In the genomic region with DNA sequence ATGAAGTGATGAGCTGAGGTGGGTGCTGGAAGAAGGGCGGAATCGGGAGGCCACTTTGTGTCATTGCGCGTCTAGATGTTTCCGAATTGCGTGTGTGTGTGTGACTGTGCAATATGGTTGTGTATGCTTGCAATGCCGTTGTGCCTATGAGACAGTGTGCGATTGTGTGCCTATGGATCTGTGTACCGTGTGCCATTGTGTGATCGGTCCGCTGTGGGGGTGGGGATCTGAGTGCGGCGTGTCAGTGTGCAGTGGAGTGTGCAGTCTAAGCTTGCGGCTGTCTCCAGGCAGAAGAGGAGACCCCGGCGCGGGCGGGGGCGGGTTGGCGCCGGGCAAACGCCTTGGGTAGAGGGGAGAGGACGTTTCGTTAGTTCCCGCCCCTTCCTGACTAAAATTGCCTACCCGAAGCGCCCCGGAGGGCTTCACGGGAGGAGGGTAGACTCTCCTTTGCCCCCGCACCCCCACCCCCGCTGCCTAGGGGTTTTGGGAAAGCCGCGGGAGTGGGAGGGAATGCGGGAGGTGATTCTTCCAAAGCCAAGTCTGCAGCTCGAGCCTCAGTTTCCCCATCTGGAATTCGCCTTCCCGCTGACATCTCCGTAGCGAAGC, we compare ENCODE assay signal across 9 cellular contexts. TPM values are rescaled to one million over a fixed set of nuclear protein-coding genes. Genes with fewer than 3 reads are reported as not detected.
DNase-seq lines count a peak whose midpoint lies in the region; ATAC-seq, FAIRE-seq and TF ChIP-seq lines count a peak whose summit lies in the region.
"Had no signal": no experiment of that assay in that cellular context is flagged by ENCODE, and none has a peak within 500 bp of the region (broad histone marks: within the 10 kb centered on the region; RNA-seq: fewer than 3 reads in every experiment).

No MANE protein-coding gene starts in this region.

- 5% methylated on average over 39 of the region's 39 CpGs; no CpG with 5 or more reads in 1 of the 2 experiments for WGBS in H1 (ENCODE audit: extremely low coverage in 1 of 2, insufficient coverage in 1 of 2, insufficient read length in 1 of 2, insufficient replicate concordance in 2 of 2, low coverage in 1 of 2, low lambda C conversion rate in 2 of 2, missing lambda C conversion rate in 1 of 2), 2 experiments
- no CpG with 5 or more reads among the region's 39 CpGs for WGBS in mesendoderm (ENCODE audit: extremely low coverage, insufficient coverage, low lambda C conversion rate)

- DNase-seq in NCI-H2081 (lab: John Stamatoyannopoulos, UW) (peak; percentile 23 to 37), NCI-H2081 treated with DMSO at 0.1 percent for 48 hours (lab: John Stamatoyannopoulos, UW) (no peak), H1 (ENCODE audit: low read depth in 1 of 2, low spot score in 2 of 2) (peak in 1 of 2 experiments; percentile 70), mesendoderm (peak; percentile 61)
- DNase-seq in activated CD4-positive, alpha-beta T cell treated with anti-CD3 and anti-CD28 coated beads, Interleukin-2, amount 10 ng/mL, durations not matched to agents 7 days and 5 days = peak; percentile 21
- no peak for DNase-seq in NK-92 treated with Interleukin-12 subunit alpha and Interleukin-12 subunit beta, amount 100 ng/mL, for 24 hours (lab: John Stamatoyannopoulos, UW)

- no peak overlapping the region for H3K23ac ChIP-seq in H1 (ENCODE audit: insufficient read length)
- H3K23ac ChIP-seq in mesendoderm (ENCODE audit: low read length) = peak overlapping the region; percentile 48

- H2AK5ac ChIP-seq in H1 (ENCODE audit: low read depth, low read length) (peak overlapping the region; percentile 13; the same call in 1 of the 2 replicates), mesendoderm (ENCODE audit: low read length) (no peak overlapping the region)

- no peak for TF ChIP-seq CTCF in H1 (IDR thresholded peaks at IDR 0.05; ENCODE audit: control extremely low read depth in 1 of 3, insufficient read depth in 1 of 3, low read depth in 1 of 3, low read length in 3 of 3)

- peak overlapping the region; percentile 96 for H3K4ac ChIP-seq in H1 (replicated peaks; ENCODE audit: insufficient read length, low read depth, low read length)
- H3K4ac ChIP-seq in mesendoderm (ENCODE audit: low read depth, low read length) = peak overlapping the region; percentile 81

- peak overlapping the region; percentile 93; the same call in 1 of the 2 replicates for H2BK12ac ChIP-seq in H1 (ENCODE audit: low read depth, low read length)

- ATAC-seq in GM18502 (IDR thresholded peaks at IDR 0.05; ENCODE audit: poor library complexity, unreplicated experiment) = no peak

- H3K79me2 ChIP-seq in H1 (ENCODE audit: control insufficient read depth in 1 of 2, insufficient read depth in 2 of 2, low read length in 2 of 2) = no peaks in the 10 kb centered on the region
- H3K79me2 ChIP-seq in mesendoderm (ENCODE audit: control insufficient read depth, insufficient read depth, low read length) = no peaks in the 10 kb centered on the region

- peak overlapping the region; percentile 93 for H2BK15ac ChIP-seq in H1 (ENCODE audit: low read length)
- no peak overlapping the region for H2BK15ac ChIP-seq in mesendoderm (replicated peaks; ENCODE audit: low read depth)

- H3K9ac ChIP-seq in H1 (replicated peaks in 1 of 4; ENCODE audit: extremely low read depth in 1 of 4, low read depth in 3 of 4, low read length in 3 of 4) (peak overlapping the region in 3 of 4 experiments; percentile 20 to 57 (median 39); a peak in 6 of 7 replicates), mesendoderm (ENCODE audit: low read length) (peak overlapping the region; percentile 94), subcutaneous abdominal adipose tissue (ENCODE audit: low read length in 5 of 5) (peak overlapping the region in 3 of 5 donors; percentile 26 to 59 (median 42))

- TF ChIP-seq RAD21 in H1 (IDR thresholded peaks at IDR 0.05 in 1 of 2, conservative IDR thresholded peaks at IDR 0.05 in 1 of 2; ENCODE audit: low read depth in 2 of 2, low read length in 2 of 2) = no peak

- peaks cover 7 to 32% (median 15%) of the 10 kb centered on the region in 4 experiments for H3K4me1 ChIP-seq in H1 (replicated peaks in 1 of 4; ENCODE audit: control insufficient read depth in 3 of 4, insufficient read depth in 4 of 4, low read length in 3 of 4)
- peaks cover 13% of the 10 kb centered on the region for H3K4me1 ChIP-seq in mesendoderm (ENCODE audit: control insufficient read depth, low read depth, low read length)
- H3K4me1 ChIP-seq in subcutaneous abdominal adipose tissue (ENCODE audit: control insufficient read depth in 5 of 5, insufficient read depth in 5 of 5, low read length in 5 of 5) = peaks cover 10 to 67% (median 43%) of the 10 kb centered on the region in 5 donors
- H3K4me1 ChIP-seq: A549 had no signal

- CTCF ChIA-PET in activated CD4-positive, alpha-beta T cell treated with anti-CD3 and anti-CD28 coated beads, Interleukin-2, amount 10 ng/mL, durations not matched to agents 7 days and 5 days (lab: Charles Lee) = interaction anchor here (0.6 to 3.7 kb wide), 22 partner anchors 9 to 1050 kb away, joined by 3 to 28 read pairs (median 4); a partner anchor contains a TSS
- CTCF ChIA-PET in H1 (lab: Charles Lee; ENCODE audit: partially characterized antibody) = interaction anchor here (0.6 to 50.9 kb wide), 54 partner anchors 10 to 456 kb away, joined by 3 to 1236 read pairs (median 4); a partner anchor contains a TSS

- FAIRE-seq in H1 (lab: Jason Lieb, UNC) = no peak
- FAIRE-seq: A549 had no signal

- POLR2A ChIA-PET in activated CD4-positive, alpha-beta T cell treated with anti-CD3 and anti-CD28 coated beads, Interleukin-2, amount 10 ng/mL, durations not matched to agents 7 days and 5 days (lab: Charles Lee) = no interaction called here
- POLR2A ChIA-PET in H1 (lab: Charles Lee; ENCODE audit: partially characterized antibody) = interaction anchor here (0.7 to 5.1 kb wide), 24 partner anchors 9 to 193 kb away, joined by 3 to 33 read pairs (median 4); a partner anchor contains a TSS

- H3K27ac ChIP-seq in H1 (ENCODE audit: low read depth, low read length) (peak overlapping the region; percentile 84), mesendoderm (ENCODE audit: low read depth, low read length) (peak overlapping the region; percentile 97), subcutaneous abdominal adipose tissue (ENCODE audit: low read depth, low read length) (peak overlapping the region; percentile 29)
- H3K27ac ChIP-seq: A549 had no signal

- H3K4me2 ChIP-seq in H1 (ENCODE audit: insufficient read depth in 1 of 2, low read depth in 2 of 2, low read length in 2 of 2) = peak overlapping the region; percentile 98 to 100
- peak overlapping the region; percentile 100 for H3K4me2 ChIP-seq in mesendoderm (ENCODE audit: low read length)
- H3K4me2 ChIP-seq: A549 had no signal

- peak overlapping the region; percentile 66; the same call in 1 of the 2 replicates for H2AFZ ChIP-seq in H1 (ENCODE audit: low read length)

- H3K18ac ChIP-seq in H1 (ENCODE audit: extremely low read depth, low read length) = peak overlapping the region; percentile 79
- peak overlapping the region; percentile 69 for H3K18ac ChIP-seq in mesendoderm (ENCODE audit: low read length)

- TF ChIP-seq EP300 in H1 (IDR thresholded peaks at IDR 0.05; ENCODE audit: borderline replicate concordance in 1 of 2, low read depth in 2 of 2, low read length in 2 of 2) = no peak

- 0 out of 2 replicates have a peak overlapping the region, but pooled peaks have one; percentile 67 for H2BK20ac ChIP-seq in H1 (ENCODE audit: low read length)

- H3K23me2 ChIP-seq in H1 (ENCODE audit: low read depth, low read length) = peaks cover 15% of the 10 kb centered on the region

- H3K36me3 Mint-ChIP-seq in activated CD4-positive, alpha-beta T cell treated with anti-CD3 and anti-CD28 coated beads, Interleukin-2, amount 10 ng/mL, durations not matched to agents 7 days and 5 days (ENCODE audit: low read depth) = peaks cover 35% of the 10 kb centered on the region

- peak overlapping the region; percentile 47; the same call in 1 of the 2 replicates for H4K8ac ChIP-seq in H1 (ENCODE audit: extremely low read depth, insufficient read depth, low read length)
- peak overlapping the region; percentile 7 for H4K8ac ChIP-seq in mesendoderm (ENCODE audit: low read depth, low read length)

- H3K27me3 ChIP-seq in H1 (replicated peaks in 1 of 4; ENCODE audit: control insufficient read depth in 3 of 4, extremely low read depth in 1 of 4, insufficient read depth in 3 of 4, low read length in 3 of 4) (no peaks in the 10 kb centered on the region), mesendoderm (ENCODE audit: insufficient read depth, low read length, poor library complexity) (no peaks in the 10 kb centered on the region), subcutaneous abdominal adipose tissue (ENCODE audit: control insufficient read depth in 5 of 5, insufficient read depth in 4 of 5, low read length in 5 of 5) (peaks cover 0 to 5% (median 0%) of the 10 kb centered on the region in 5 donors)

- H4K91ac ChIP-seq in H1 (replicated peaks; ENCODE audit: insufficient read length, low read length) = peak overlapping the region; percentile 71

- peak overlapping the region; percentile 1 for H3K56ac ChIP-seq in H1 (replicated peaks; ENCODE audit: insufficient read length, low read depth, low read length)
- peak overlapping the region; percentile 99 for H3K56ac ChIP-seq in mesendoderm (ENCODE audit: low read length)

- no peak overlapping the region for H2BK120ac ChIP-seq in H1 (replicated peaks; ENCODE audit: low read depth, low read length)
- H2BK120ac ChIP-seq in mesendoderm (ENCODE audit: low read depth, low read length) = no peak overlapping the region

- H3K27me3 Mint-ChIP-seq in activated CD4-positive, alpha-beta T cell treated with anti-CD3 and anti-CD28 coated beads, Interleukin-2, amount 10 ng/mL, durations not matched to agents 7 days and 5 days = no peaks in the 10 kb centered on the region

- H3K79me1 ChIP-seq in H1 (ENCODE audit: low read depth, low read length) = no peaks in the 10 kb centered on the region
- H3K79me1 ChIP-seq in mesendoderm (ENCODE audit: low read length) = no peaks in the 10 kb centered on the region

- H3K4me3 ChIP-seq in H1 (ENCODE audit: extremely low read depth in 1 of 4, insufficient read depth in 2 of 4, low read depth in 3 of 4, low read length in 4 of 4) = peak overlapping the region; percentile 61 to 83 (median 76)
- peak overlapping the region; percentile 40 for H3K4me3 ChIP-seq in mesendoderm (ENCODE audit: low read length)
- H3K4me3 ChIP-seq in subcutaneous abdominal adipose tissue (ENCODE audit: low read depth in 1 of 5, low read length in 5 of 5) = peak overlapping the region; percentile 59 to 93 (median 81)
- H3K4me3 ChIP-seq: A549 had no signal

- peaks cover 2 to 12% (median 10%) of the 10 kb centered on the region in 4 experiments; a peak in 6 of 8 replicates for H3K36me3 ChIP-seq in H1 (ENCODE audit: control insufficient read depth in 2 of 4, insufficient read depth in 4 of 4, low read length in 3 of 4)
- peaks cover 2% of the 10 kb centered on the region for H3K36me3 ChIP-seq in mesendoderm (ENCODE audit: control insufficient read depth, insufficient read depth, low read length)
- H3K36me3 ChIP-seq in subcutaneous abdominal adipose tissue (ENCODE audit: control insufficient read depth in 5 of 5, insufficient read depth in 5 of 5, low read length in 5 of 5) = peaks cover 0 to 30% (median 19%) of the 10 kb centered on the region in 5 donors

- H3K4me3 Mint-ChIP-seq in activated CD4-positive, alpha-beta T cell treated with anti-CD3 and anti-CD28 coated beads, Interleukin-2, amount 10 ng/mL, durations not matched to agents 7 days and 5 days = peak overlapping the region; percentile 61

- H3K4me1 Mint-ChIP-seq in activated CD4-positive, alpha-beta T cell treated with anti-CD3 and anti-CD28 coated beads, Interleukin-2, amount 10 ng/mL, durations not matched to agents 7 days and 5 days = peaks cover 27% of the 10 kb centered on the region

- H4K20me1 ChIP-seq in H1 (replicated peaks in 1 of 2; ENCODE audit: control insufficient read depth in 1 of 2, insufficient read depth in 2 of 2, low read length in 2 of 2) = no peaks in the 10 kb centered on the region

- H3K14ac ChIP-seq in H1 (ENCODE audit: insufficient read length) = peak overlapping the region; percentile 35

- peak overlapping the region; percentile 31 for H4K5ac ChIP-seq in H1 (ENCODE audit: insufficient read length, low read depth, low read length)
- H4K5ac ChIP-seq in mesendoderm (ENCODE audit: low read length) = no peak overlapping the region

- peak overlapping the region; percentile 76 for H2BK5ac ChIP-seq in H1 (ENCODE audit: low read depth, low read length)
- H2BK5ac ChIP-seq in mesendoderm (ENCODE audit: low read length) = peak overlapping the region; percentile 83

- H3K9me3 ChIP-seq in H1 (ENCODE audit: insufficient read depth in 2 of 2, low read depth in 1 of 2, low read length in 1 of 2) = no peaks in the 10 kb centered on the region
- H3K9me3 ChIP-seq in subcutaneous abdominal adipose tissue (ENCODE audit: control insufficient read depth in 5 of 5, low read length in 5 of 5) = no peaks in the 10 kb centered on the region
- H3K9me3 ChIP-seq: A549 had no signal

- peak overlapping the region; percentile 61 for H3K27ac Mint-ChIP-seq in activated CD4-positive, alpha-beta T cell treated with anti-CD3 and anti-CD28 coated beads, Interleukin-2, amount 10 ng/mL, durations not matched to agents 7 days and 5 days

- TF ChIP-seq POLR2A in H1 (IDR thresholded peaks at IDR 0.05; ENCODE audit: control extremely low read depth in 1 of 2, low read depth in 2 of 2, low read length in 2 of 2) = no peak

- no peaks in the 10 kb centered on the region for H3K9me3 Mint-ChIP-seq in activated CD4-positive, alpha-beta T cell treated with anti-CD3 and anti-CD28 coated beads, Interleukin-2, amount 10 ng/mL, durations not matched to agents 7 days and 5 days

RNA-seq across cellular contexts. Expression of a gene that starts 24.2 kb away (rescaled TPM):
- not detected for total RNA-seq in activated CD4-positive, alpha-beta T cell treated with anti-CD3 and anti-CD28 coated beads, Interleukin-2, amount 10 ng/mL, durations not matched to agents 7 days and 5 days
- 0.78 and 1.1 TPM in 2 replicates for total RNA-seq in H1 (2021; fragmentation: NEBNext Ultra II Directional; extraction: Animal tissue kit (Norgen Biotek cat#: 25700))
- polyA plus RNA-seq in H1 (2011; rRNA removed) = 0.41 and 0.66 TPM in 2 replicates
- polyA plus RNA-seq in H1 (2011; cell fraction: cytosol; rRNA removed) = 0.28 TPM
- polyA plus RNA-seq in H1 (2011; cell fraction: nucleus; rRNA removed) = 4.3 TPM
- 0.28 to 0.43 TPM (median 0.35 TPM) in 4 replicates for polyA plus RNA-seq in H1 (2012, experiment 1 of 2)
- 0.14 TPM for polyA plus RNA-seq in H1 (2012, experiment 2 of 2)
- 0.39 TPM for polyA plus RNA-seq in H1 (2013, experiment 1 of 2)
- polyA plus RNA-seq in H1 (2013, experiment 2 of 2) = 0.22 TPM
- 4.3 and 5.6 TPM in 2 replicates for polyA minus RNA-seq in H1 (2011; rRNA and poly(A)+ RNA removed)
- polyA minus RNA-seq in H1 (2011; cell fraction: cytosol; rRNA and poly(A)+ RNA removed) = 0.37 TPM
- polyA minus RNA-seq in H1 (2011; cell fraction: nucleus; rRNA and poly(A)+ RNA removed) = 11.0 TPM
- 0.08 TPM for polyA plus RNA-seq in mesendoderm (2013, experiment 1 of 2)
- 0.11 TPM for polyA plus RNA-seq in mesendoderm (2013, experiment 2 of 2)
- polyA plus RNA-seq: A549 had no signal

RNA-seq across cellular contexts. Expression of a gene that starts 28.3 kb away (rescaled TPM):
- not detected for total RNA-seq in activated CD4-positive, alpha-beta T cell treated with anti-CD3 and anti-CD28 coated beads, Interleukin-2, amount 10 ng/mL, durations not matched to agents 7 days and 5 days
- total RNA-seq in H1 (2021; fragmentation: NEBNext Ultra II Directional; extraction: Animal tissue kit (Norgen Biotek cat#: 25700)) = 2.4 and 2.6 TPM in 2 replicates
- polyA plus RNA-seq in H1 (2011; rRNA removed) = 2.1 and 2.8 TPM in 2 replicates
- polyA plus RNA-seq in H1 (2011; cell fraction: cytosol; rRNA removed) = 2.2 TPM
- 5.0 TPM for polyA plus RNA-seq in H1 (2011; cell fraction: nucleus; rRNA removed)
- polyA plus RNA-seq in H1 (2012, experiment 1 of 2) = 1.8 to 2.4 TPM (median 2.0 TPM) in 4 replicates
- 1.7 TPM for polyA plus RNA-seq in H1 (2012, experiment 2 of 2)
- 4.1 TPM for polyA plus RNA-seq in H1 (2013, experiment 1 of 2)
- 3.1 TPM for polyA plus RNA-seq in H1 (2013, experiment 2 of 2)
- polyA minus RNA-seq in H1 (2011; rRNA and poly(A)+ RNA removed) = 8.5 and 9.4 TPM in 2 replicates
- polyA minus RNA-seq in H1 (2011; cell fraction: cytosol; rRNA and poly(A)+ RNA removed) = 3.4 TPM
- 12.8 TPM for polyA minus RNA-seq in H1 (2011; cell fraction: nucleus; rRNA and poly(A)+ RNA removed)
- polyA plus RNA-seq in mesendoderm (2013, experiment 1 of 2) = 2.0 TPM
- 1.8 TPM for polyA plus RNA-seq in mesendoderm (2013, experiment 2 of 2)

RNA-seq across cellular contexts. Expression of a gene that starts 37.4 kb away (rescaled TPM):
- total RNA-seq in activated CD4-positive, alpha-beta T cell treated with anti-CD3 and anti-CD28 coated beads, Interleukin-2, amount 10 ng/mL, durations not matched to agents 7 days and 5 days = not detected
- total RNA-seq in H1 (2021; fragmentation: NEBNext Ultra II Directional; extraction: Animal tissue kit (Norgen Biotek cat#: 25700)) = 18.6 and 19.6 TPM in 2 replicates
- 4.7 and 11.3 TPM in 2 replicates for polyA plus RNA-seq in H1 (2011; rRNA removed)
- polyA plus RNA-seq in H1 (2011; cell fraction: cytosol; rRNA removed) = 4.5 TPM
- polyA plus RNA-seq in H1 (2011; cell fraction: nucleus; rRNA removed) = 7.3 TPM
- 25.4 to 29.6 TPM (median 28.0 TPM) in 4 replicates for polyA plus RNA-seq in H1 (2012, experiment 1 of 2)
- 27.0 TPM for polyA plus RNA-seq in H1 (2012, experiment 2 of 2)
- polyA plus RNA-seq in H1 (2013, experiment 1 of 2) = 56.3 TPM
- 50.4 TPM for polyA plus RNA-seq in H1 (2013, experiment 2 of 2)
- polyA minus RNA-seq in H1 (2011; rRNA and poly(A)+ RNA removed) = 8.8 and 9.8 TPM in 2 replicates
- polyA minus RNA-seq in H1 (2011; cell fraction: cytosol; rRNA and poly(A)+ RNA removed) = 5.9 TPM
- polyA minus RNA-seq in H1 (2011; cell fraction: nucleus; rRNA and poly(A)+ RNA removed) = 14.3 TPM
- polyA plus RNA-seq in mesendoderm (2013, experiment 1 of 2) = 24.0 TPM
- polyA plus RNA-seq in mesendoderm (2013, experiment 2 of 2) = 23.6 TPM

Comparison
In these comparisons a context has a peak if more than half of its experiments do, and no peak if none do; other contexts are left out.
1. DNase-seq: peak in NCI-H2081 (2 of 2), activated CD4-positive, alpha-beta T cell treated with anti-CD3 and anti-CD28 coated beads, Interleukin-2, amount 10 ng/mL, durations not matched to agents 7 days and 5 days (single experiment) and mesendoderm (single experiment); none in NCI-H2081 treated with DMSO at 0.1 percent for 48 hours (single experiment) and NK-92 treated with Interleukin-12 subunit alpha and Interleukin-12 subunit beta, amount 100 ng/mL, for 24 hours (single experiment).
2. H3K27ac ChIP-seq: peak in every context shown above with its lines; median percentile 97 in mesendoderm; 84 in H1; 29 in subcutaneous abdominal adipose tissue.
3. H3K9ac ChIP-seq: peak in every context shown above with its lines; median percentile 94 in mesendoderm; 42 in subcutaneous abdominal adipose tissue; 39 in H1.
4. RNA of a gene that starts 37.4 kb away (total RNA-seq): 18.6 to 19.6 TPM in H1; not detected in activated CD4-positive, alpha-beta T cell treated with anti-CD3 and anti-CD28 coated beads, Interleukin-2, amount 10 ng/mL, durations not matched to agents 7 days and 5 days; every median in the first group is over 10 times any median in the second.
5. Peak in every context shown above with its lines, with median percentiles within 50 percentile points of each other: H3K4me3 ChIP-seq.